In the genomic region with DNA sequence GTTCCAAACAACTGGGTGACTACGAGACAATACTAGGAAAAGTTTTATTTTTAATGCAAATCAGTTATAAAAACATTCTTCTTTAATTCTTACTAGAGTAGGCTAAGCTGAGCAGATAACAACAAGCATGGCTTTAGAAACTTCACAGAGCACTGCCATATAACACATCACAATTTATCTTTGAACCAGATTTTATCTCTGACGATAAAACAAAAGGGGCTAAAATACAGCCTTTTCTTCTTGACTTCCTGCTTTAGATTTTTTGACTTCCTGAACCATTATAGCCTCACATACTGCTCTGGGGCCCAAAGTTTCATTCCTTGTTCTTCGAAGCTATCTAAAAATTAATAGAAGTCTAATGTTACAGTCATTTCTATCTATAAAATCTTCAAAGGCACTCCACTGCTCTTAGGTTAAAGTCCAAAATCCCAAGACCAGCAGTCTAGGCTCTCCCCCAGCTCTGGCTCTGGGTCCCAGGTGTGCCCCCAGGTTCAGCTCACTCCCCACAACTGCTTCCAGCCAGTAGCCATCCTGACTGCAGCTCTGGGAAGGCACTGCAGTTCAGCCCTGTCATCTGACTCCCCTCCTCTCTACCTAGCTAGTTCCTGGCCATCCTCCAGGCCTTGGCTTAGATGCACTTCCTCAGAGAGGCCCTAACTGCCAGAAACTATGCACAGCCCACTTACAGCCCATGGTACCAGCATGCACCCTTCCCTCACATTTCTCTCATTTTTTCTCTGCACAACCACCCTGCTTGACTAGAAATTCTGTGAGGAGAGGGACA, we compare ENCODE assay signal across 1 cellular context.
TF ChIP-seq lines count a peak whose summit lies in the region.

No MANE protein-coding gene starts in this region.

TF ChIP-seq in HepG2, 621 proteins besides CTCF, POLR2A, EP300 and RAD21:
- TF ChIP-seq ETV5 (CRISPR knock-in tag; IDR thresholded peaks at IDR 0.05; ENCODE audit: borderline replicate concordance) (no peak), BCL3 (CRISPR knock-in tag; IDR thresholded peaks at IDR 0.05) (no peak), ZNF768 (CRISPR knock-in tag; IDR thresholded peaks at IDR 0.05) (peak; percentile 83)
- TF ChIP-seq, protein P1, sequence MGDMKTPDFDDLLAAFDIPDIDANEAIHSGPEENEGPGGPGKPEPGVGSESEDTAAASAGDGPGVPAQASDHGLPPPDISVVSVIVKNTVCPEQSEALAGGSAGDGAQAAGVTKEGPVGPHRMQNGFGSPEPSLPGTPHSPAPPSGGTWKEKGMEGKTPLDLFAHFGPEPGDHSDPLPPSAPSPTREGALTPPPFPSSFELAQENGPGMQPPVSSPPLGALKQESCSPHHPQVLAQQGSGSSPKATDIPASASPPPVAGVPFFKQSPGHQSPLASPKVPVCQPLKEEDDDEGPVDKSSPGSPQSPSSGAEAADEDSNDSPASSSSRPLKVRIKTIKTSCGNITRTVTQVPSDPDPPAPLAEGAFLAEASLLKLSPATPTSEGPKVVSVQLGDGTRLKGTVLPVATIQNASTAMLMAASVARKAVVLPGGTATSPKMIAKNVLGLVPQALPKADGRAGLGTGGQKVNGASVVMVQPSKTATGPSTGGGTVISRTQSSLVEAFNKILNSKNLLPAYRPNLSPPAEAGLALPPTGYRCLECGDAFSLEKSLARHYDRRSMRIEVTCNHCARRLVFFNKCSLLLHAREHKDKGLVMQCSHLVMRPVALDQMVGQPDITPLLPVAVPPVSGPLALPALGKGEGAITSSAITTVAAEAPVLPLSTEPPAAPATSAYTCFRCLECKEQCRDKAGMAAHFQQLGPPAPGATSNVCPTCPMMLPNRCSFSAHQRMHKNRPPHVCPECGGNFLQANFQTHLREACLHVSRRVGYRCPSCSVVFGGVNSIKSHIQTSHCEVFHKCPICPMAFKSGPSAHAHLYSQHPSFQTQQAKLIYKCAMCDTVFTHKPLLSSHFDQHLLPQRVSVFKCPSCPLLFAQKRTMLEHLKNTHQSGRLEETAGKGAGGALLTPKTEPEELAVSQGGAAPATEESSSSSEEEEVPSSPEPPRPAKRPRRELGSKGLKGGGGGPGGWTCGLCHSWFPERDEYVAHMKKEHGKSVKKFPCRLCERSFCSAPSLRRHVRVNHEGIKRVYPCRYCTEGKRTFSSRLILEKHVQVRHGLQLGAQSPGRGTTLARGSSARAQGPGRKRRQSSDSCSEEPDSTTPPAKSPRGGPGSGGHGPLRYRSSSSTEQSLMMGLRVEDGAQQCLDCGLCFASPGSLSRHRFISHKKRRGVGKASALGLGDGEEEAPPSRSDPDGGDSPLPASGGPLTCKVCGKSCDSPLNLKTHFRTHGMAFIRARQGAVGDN (CRISPR knock-in tag; IDR thresholded peaks at IDR 0.05) = 0 out of 2 replicates have a peak, but pooled peaks have one; percentile 12
